11 cellular contexts compared by ENCODE assay signal in genomic region chr7:55066479-55066878, GRCh38. TPM values are rescaled to one million over a fixed set of nuclear protein-coding genes. Genes with fewer than 3 reads are reported as not detected.
DNase-seq lines count a peak whose midpoint lies in the region; ATAC-seq and TF ChIP-seq lines count a peak whose summit lies in the region.
"Had no signal": no experiment of that assay in that cellular context is flagged by ENCODE, and none has a peak within 500 bp of the region (broad histone marks: within the 10 kb centered on the region; RNA-seq: fewer than 3 reads in every experiment).

No MANE protein-coding gene starts in this region.

- H3K27ac Mint-ChIP-seq in neural progenitor cell, result peak overlapping the region; percentile 93
- H3K27ac Mint-ChIP-seq: activated B cell treated with CpG ODN at 0.5 μM for 24 hours; activated naive CD4-positive, alpha-beta T cell treated with anti-CD3 and anti-CD28 coated beads, Interleukin-2, amount 50 U/mL, for 72 hours; natural killer cell treated with Interleukin-12 subunit alpha and Interleukin-12 subunit beta and Interleukin-15 and Interleukin-18, amount 100 ng/mL, for 72 hours had no signal

- H3K4me3 ChIP-seq in right atrium auricular region, result no peak overlapping the region
- no peak overlapping the region for H3K4me3 ChIP-seq in esophagus (ENCODE audit: low read depth in 1 of 2, low read length in 2 of 2)
- H3K4me3 ChIP-seq in neural progenitor cell, result no peak overlapping the region

- WGBS in esophagus, 2 donors, result 30 to 41% methylated on average over 6 of the region's 6 CpGs

- no peak overlapping the region for H3K9ac ChIP-seq in neural progenitor cell

- H3K79me2 ChIP-seq in neural progenitor cell (ENCODE audit: low read depth), result no peaks in the 10 kb centered on the region

- H3K9me3 ChIP-seq in right atrium auricular region, result no peaks in the 10 kb centered on the region
- H3K9me3 ChIP-seq in esophagus (ENCODE audit: control insufficient read depth in 2 of 2, insufficient read depth in 1 of 2, low read depth in 1 of 2, low read length in 1 of 2), result peaks cover 0 to 3% of the 10 kb centered on the region in 2 donors
- H3K9me3 ChIP-seq in neural progenitor cell (ENCODE audit: low read depth), result no peaks in the 10 kb centered on the region

- peaks cover 7% of the 10 kb centered on the region for H3F3A ChIP-seq in neural progenitor cell (ENCODE audit: low read depth)

- peak overlapping the region; percentile 70 for H3K4me3 Mint-ChIP-seq in neural progenitor cell
- H3K4me3 Mint-ChIP-seq: activated B cell treated with CpG ODN at 0.5 μM for 24 hours; natural killer cell treated with Interleukin-12 subunit alpha and Interleukin-12 subunit beta and Interleukin-15 and Interleukin-18, amount 100 ng/mL, for 72 hours had no signal

- H3K27ac ChIP-seq in right atrium auricular region, result peak overlapping the region; percentile 72 to 73
- H3K27ac ChIP-seq in esophagus (ENCODE audit: low read depth in 2 of 2, low read length in 1 of 2), result peak overlapping the region; percentile 85 to 95
- no peak overlapping the region for H3K27ac ChIP-seq in neural progenitor cell

- H2AFZ ChIP-seq in neural progenitor cell (replicated peaks), result no peak overlapping the region

- peak overlapping the region; percentile 50 for H3K4me2 ChIP-seq in neural progenitor cell

- H3K27me3 Mint-ChIP-seq in neural progenitor cell (ENCODE audit: insufficient read depth, low read depth), result peaks cover 3% of the 10 kb centered on the region

- no peaks in the 10 kb centered on the region for H3K27me3 ChIP-seq in right atrium auricular region
- H3K27me3 ChIP-seq in esophagus (ENCODE audit: control insufficient read depth in 1 of 2, insufficient read depth in 2 of 2, low read length in 2 of 2), result no peaks in the 10 kb centered on the region
- no peaks in the 10 kb centered on the region for H3K27me3 ChIP-seq in neural progenitor cell

- H3K9me3 Mint-ChIP-seq in neural progenitor cell, result no peaks in the 10 kb centered on the region
- H3K9me3 Mint-ChIP-seq: activated B cell treated with CpG ODN at 0.5 μM for 24 hours; activated naive CD4-positive, alpha-beta T cell treated with anti-CD3 and anti-CD28 coated beads, Interleukin-2, amount 50 U/mL, for 72 hours; natural killer cell treated with Interleukin-12 subunit alpha and Interleukin-12 subunit beta and Interleukin-15 and Interleukin-18, amount 100 ng/mL, for 72 hours had no signal

- POLR2A ChIA-PET in HEK293T (lab: Yijun Ruan, JAX), result no interaction called here

- no peak for DNase-seq in right atrium auricular region (ENCODE audit: low spot score)
- DNase-seq in Right ventricle myocardium superior, result no peak
- DNase-seq in neural progenitor cell (ENCODE audit: low spot score), result peak; percentile 49
- DNase-seq in HEK293T (ENCODE audit: extremely low spot score), result no peak
- DNase-seq in NOMO-1 (lab: John Stamatoyannopoulos, UW; ENCODE audit: unreplicated experiment in 2 of 2), result no peak
- DNase-seq in medulla oblongata (ENCODE audit: extremely low spot score), result no peak
- DNase-seq: activated B cell treated with CpG ODN at 0.5 μM for 24 hours had no signal

- H3K4me1 Mint-ChIP-seq in neural progenitor cell, result peaks cover 57% of the 10 kb centered on the region

- no peaks in the 10 kb centered on the region for H3K36me3 Mint-ChIP-seq in neural progenitor cell
- H3K36me3 Mint-ChIP-seq: activated naive CD4-positive, alpha-beta T cell treated with anti-CD3 and anti-CD28 coated beads, Interleukin-2, amount 50 U/mL, for 72 hours; natural killer cell treated with Interleukin-12 subunit alpha and Interleukin-12 subunit beta and Interleukin-15 and Interleukin-18, amount 100 ng/mL, for 72 hours had no signal

- H4K20me1 ChIP-seq in neural progenitor cell (ENCODE audit: low read depth), result no peaks in the 10 kb centered on the region

- no peak for TF ChIP-seq CTCF in right atrium auricular region (IDR thresholded peaks at IDR 0.05)
- no peak for TF ChIP-seq CTCF in neural progenitor cell (IDR thresholded peaks at IDR 0.05)

- H3K4me1 ChIP-seq in right atrium auricular region, result peaks cover 0 to 53% of the 10 kb centered on the region in 2 donors
- peaks cover 0 to 10% of the 10 kb centered on the region in 2 donors for H3K4me1 ChIP-seq in esophagus (ENCODE audit: control insufficient read depth in 2 of 2, insufficient read depth in 2 of 2, low read length in 1 of 2)
- H3K4me1 ChIP-seq in neural progenitor cell, result peaks cover 27% of the 10 kb centered on the region

- CTCF ChIA-PET in HEK293T (lab: Yijun Ruan, JAX), result interaction anchor here (0.6 kb wide), 1 partner anchor 189 kb away, joined by 3 read pairs; no protein-coding TSS in a partner anchor

- intact Hi-C loops in Right ventricle myocardium superior (cut with DNase I), result no loop called here

- H3K36me3 ChIP-seq in right atrium auricular region (no peaks in the 10 kb centered on the region), esophagus (ENCODE audit: control insufficient read depth in 2 of 2, insufficient read depth in 2 of 2, low read length in 1 of 2) (peaks cover 0 to 6% of the 10 kb centered on the region in 2 donors), neural progenitor cell (no peaks in the 10 kb centered on the region)

- ATAC-seq in Right ventricle myocardium superior (ENCODE audit: poor library complexity), result no peak
- ATAC-seq in HG02970 (IDR thresholded peaks at IDR 0.05; ENCODE audit: low FRiP score, unreplicated experiment), result no peak
- ATAC-seq: natural killer cell treated with Interleukin-12 subunit alpha and Interleukin-12 subunit beta and Interleukin-15 and Interleukin-18, amount 100 ng/mL, for 72 hours had no signal

TF ChIP-seq in HEK293T, 16 proteins besides CTCF, POLR2A, EP300 and RAD21:
- TF ChIP-seq SP1 (IDR thresholded peaks at IDR 0.05) (no peak), PKNOX1 (IDR thresholded peaks at IDR 0.05) (no peak), L3MBTL2 (conservative IDR thresholded peaks at IDR 0.05) (no peak), LEF1 (IDR thresholded peaks at IDR 0.05; ENCODE audit: borderline replicate concordance) (no peak), ZNF384 (IDR thresholded peaks at IDR 0.05) (no peak), BHLHE40 (IDR thresholded peaks at IDR 0.05; ENCODE audit: borderline replicate concordance) (no peak), SUZ12 (IDR thresholded peaks at IDR 0.05) (no peak)

RNA-seq across cellular contexts. Expression of gene EGFR, which starts 47.7 kb away (rescaled TPM):
- total RNA-seq in right atrium auricular region (10 to 100 TPM; 21.1 to 22.5 TPM), Right ventricle myocardium superior (10.1 TPM), neural progenitor cell (ENCODE audit: low replicate concordance) (4.6 and 4.7 TPM in 2 replicates)
- polyA plus RNA-seq in esophagus, result 10 to 100 TPM; 12.8 to 16.1 TPM
- total RNA-seq: activated B cell treated with CpG ODN at 0.5 μM for 24 hours; activated naive CD4-positive, alpha-beta T cell treated with anti-CD3 and anti-CD28 coated beads, Interleukin-2, amount 50 U/mL, for 72 hours; natural killer cell treated with Interleukin-12 subunit alpha and Interleukin-12 subunit beta and Interleukin-15 and Interleukin-18, amount 100 ng/mL, for 72 hours had no signal
